ENCODE assay signal across 1 cellular context in genomic region chr7:150322833-150323681, GRCh38.
TF ChIP-seq lines count a peak whose summit lies in the region.

TSS of gene ACTR3C (minus strand) at chr7:150323545. CDS start at chr7:150295296, 28,249 bp downstream.
TSS of gene LRRC61 (plus strand) at chr7:150323355. CDS start at chr7:150336862, 13,507 bp downstream.

TF ChIP-seq in HepG2, 621 proteins besides CTCF, POLR2A, EP300 and RAD21 (continued from another document and continues in another):
- TF ChIP-seq ELF4 (CRISPR knock-in tag; IDR thresholded peaks at IDR 0.05; ENCODE audit: borderline replicate concordance) (peak; percentile 88; the same call in 1 of the 2 replicates), ZNF503 (CRISPR knock-in tag; IDR thresholded peaks at IDR 0.05) (peak; percentile 69; the same call in 1 of the 2 replicates), NCOA2 (CRISPR knock-in tag; IDR thresholded peaks at IDR 0.05) (peak; percentile 38; the same call in 1 of the 2 replicates), ZNF574 (CRISPR knock-in tag; IDR thresholded peaks at IDR 0.05) (peak; percentile 88), ARNT (IDR thresholded peaks at IDR 0.05) (no peak), FLYWCH1 (CRISPR knock-in tag; IDR thresholded peaks at IDR 0.05) (no peak; the same call in 1 of the 2 replicates), ZNF841 (CRISPR knock-in tag; IDR thresholded peaks at IDR 0.05; ENCODE audit: borderline replicate concordance) (0 out of 2 replicates have a peak, but pooled peaks have one; percentile 48), ARNTL (CRISPR knock-in tag; IDR thresholded peaks at IDR 0.05) (peak; percentile 79; the same call in 1 of the 2 replicates), ZBTB21 (CRISPR knock-in tag; IDR thresholded peaks at IDR 0.05) (0 out of 2 replicates have a peak, but pooled peaks have one; percentile 27), AGO2 (optimal IDR thresholded peaks at IDR 0.05; ENCODE audit: low read depth, low read length) (peak; percentile 90), BCLAF1 (IDR thresholded peaks at IDR 0.05) (no peak), SETDB1 (CRISPR knock-in tag; IDR thresholded peaks at IDR 0.05; ENCODE audit: borderline replicate concordance) (no peak), ZSCAN21 (CRISPR knock-in tag; IDR thresholded peaks at IDR 0.05; ENCODE audit: borderline replicate concordance) (peak; percentile 76; the same call in 1 of the 2 replicates), HINFP (CRISPR knock-in tag; IDR thresholded peaks at IDR 0.05; ENCODE audit: low read depth) (peak; percentile 54; the same call in 1 of the 2 replicates), ZNF605 (CRISPR knock-in tag; IDR thresholded peaks at IDR 0.05) (peak; percentile 97), GMEB1 (CRISPR knock-in tag; IDR thresholded peaks at IDR 0.05; ENCODE audit: borderline replicate concordance) (peak; percentile 80; the same call in 1 of the 2 replicates), E2F5 (CRISPR knock-in tag; conservative IDR thresholded peaks at IDR 0.05) (no peak), KLF6 (CRISPR knock-in tag; IDR thresholded peaks at IDR 0.05) (peak; percentile 92), ZNF780A (CRISPR knock-in tag; IDR thresholded peaks at IDR 0.05) (0 out of 2 replicates have a peak, but pooled peaks have one; percentile 63), E2F1 (CRISPR knock-in tag; IDR thresholded peaks at IDR 0.05) (peak; percentile 90), ZBTB2 (CRISPR knock-in tag; IDR thresholded peaks at IDR 0.05; ENCODE audit: low read depth) (peak; percentile 81), CEBPZ (IDR thresholded peaks at IDR 0.05; ENCODE audit: low read length) (no peak), STAT5B (CRISPR knock-in tag; IDR thresholded peaks at IDR 0.05) (peak; percentile 12; the same call in 1 of the 2 replicates), KDM6A (CRISPR knock-in tag; IDR thresholded peaks at IDR 0.05; ENCODE audit: low read depth) (0 out of 2 replicates have a peak, but pooled peaks have one; percentile 43), HHEX (CRISPR knock-in tag; IDR thresholded peaks at IDR 0.05) (no peak), SOX6 (IDR thresholded peaks at IDR 0.05) (no peak), SOX6 (CRISPR knock-in tag; IDR thresholded peaks at IDR 0.05) (peak; percentile 78), DMTF1 (CRISPR knock-in tag; IDR thresholded peaks at IDR 0.05) (peak; percentile 87), ATF7 (IDR thresholded peaks at IDR 0.05) (peak; percentile 65), ATF7 (CRISPR knock-in tag; IDR thresholded peaks at IDR 0.05) (peak; percentile 32), ZNF691 (CRISPR knock-in tag; IDR thresholded peaks at IDR 0.05; ENCODE audit: borderline replicate concordance, low read depth) (peak; percentile 18; the same call in 1 of the 2 replicates), NPAS2 (CRISPR knock-in tag; IDR thresholded peaks at IDR 0.05; ENCODE audit: borderline replicate concordance) (no peak), NFYB (CRISPR knock-in tag; IDR thresholded peaks at IDR 0.05) (no peak; the same call in 1 of the 2 replicates), SMAD1 (CRISPR knock-in tag; IDR thresholded peaks at IDR 0.05; ENCODE audit: borderline replicate concordance, low read depth) (peak; percentile 92), HOXA9 (CRISPR knock-in tag; IDR thresholded peaks at IDR 0.05; ENCODE audit: borderline replicate concordance) (no peak; the same call in 1 of the 2 replicates)
